Comparison of ENCODE assay signal across 1 cellular context in the genomic region with DNA sequence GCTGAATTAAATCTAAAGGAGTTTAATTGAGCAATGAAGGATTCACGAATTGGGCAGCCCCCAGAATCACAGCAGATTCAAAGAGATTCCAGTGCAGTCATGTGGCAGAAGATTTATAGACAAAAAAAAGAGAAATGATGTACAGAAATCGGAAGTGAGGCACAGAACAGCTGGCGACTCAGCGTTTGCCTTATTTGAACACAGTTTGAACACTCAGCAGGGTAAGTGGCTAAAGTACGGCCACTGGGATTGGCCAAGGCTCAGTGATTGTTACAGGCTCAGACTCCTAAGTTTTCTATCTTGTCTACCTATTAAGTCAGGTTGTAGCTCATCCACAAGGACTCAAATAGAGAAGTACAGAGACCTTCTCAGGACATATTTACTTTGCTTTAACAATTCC.
TF ChIP-seq lines count a peak whose summit lies in the region.

No MANE protein-coding gene starts in this region.

TF ChIP-seq in IMR-90, 13 proteins besides CTCF, POLR2A, EP300 and RAD21 (continued from another document):
- TF ChIP-seq, protein P1, sequence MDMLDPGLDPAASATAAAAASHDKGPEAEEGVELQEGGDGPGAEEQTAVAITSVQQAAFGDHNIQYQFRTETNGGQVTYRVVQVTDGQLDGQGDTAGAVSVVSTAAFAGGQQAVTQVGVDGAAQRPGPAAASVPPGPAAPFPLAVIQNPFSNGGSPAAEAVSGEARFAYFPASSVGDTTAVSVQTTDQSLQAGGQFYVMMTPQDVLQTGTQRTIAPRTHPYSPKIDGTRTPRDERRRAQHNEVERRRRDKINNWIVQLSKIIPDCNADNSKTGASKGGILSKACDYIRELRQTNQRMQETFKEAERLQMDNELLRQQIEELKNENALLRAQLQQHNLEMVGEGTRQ (IDR thresholded peaks at IDR 0.05; ENCODE audit: low read depth, low read length), result no peak
- TF ChIP-seq BHLHE40 (IDR thresholded peaks at IDR 0.05; ENCODE audit: low read depth, low read length) (no peak), CEBPB (IDR thresholded peaks at IDR 0.05; ENCODE audit: low read depth, low read length) (no peak)
- TF ChIP-seq, protein P2, sequence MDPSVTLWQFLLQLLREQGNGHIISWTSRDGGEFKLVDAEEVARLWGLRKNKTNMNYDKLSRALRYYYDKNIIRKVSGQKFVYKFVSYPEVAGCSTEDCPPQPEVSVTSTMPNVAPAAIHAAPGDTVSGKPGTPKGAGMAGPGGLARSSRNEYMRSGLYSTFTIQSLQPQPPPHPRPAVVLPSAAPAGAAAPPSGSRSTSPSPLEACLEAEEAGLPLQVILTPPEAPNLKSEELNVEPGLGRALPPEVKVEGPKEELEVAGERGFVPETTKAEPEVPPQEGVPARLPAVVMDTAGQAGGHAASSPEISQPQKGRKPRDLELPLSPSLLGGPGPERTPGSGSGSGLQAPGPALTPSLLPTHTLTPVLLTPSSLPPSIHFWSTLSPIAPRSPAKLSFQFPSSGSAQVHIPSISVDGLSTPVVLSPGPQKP (IDR thresholded peaks at IDR 0.05; ENCODE audit: borderline replicate concordance, low read depth, low read length), result no peak
